In the genomic region with DNA sequence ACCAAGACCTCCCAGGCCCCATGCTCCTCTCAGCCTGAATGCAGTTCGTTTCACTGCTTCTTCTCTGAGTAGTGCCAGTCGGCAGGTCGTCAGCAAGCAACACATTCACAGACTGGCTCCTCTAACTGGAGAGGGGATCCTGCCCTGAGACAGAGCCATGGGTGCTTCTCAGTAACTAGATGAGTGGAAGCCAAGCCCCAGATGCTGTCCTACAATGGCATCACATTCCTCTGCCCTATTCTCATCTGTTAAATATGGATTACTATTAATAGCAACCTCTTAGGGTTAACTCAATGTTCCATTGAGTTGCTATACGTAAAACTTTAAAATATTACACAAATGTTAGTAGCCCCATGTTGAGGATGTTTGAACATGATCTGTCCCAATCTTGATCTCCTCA, we compare ENCODE assay signal across 25 cellular contexts.
A peak's percentile ranks its signal among the peaks of the same experiment; 100 is the strongest.
DNase-seq lines count a peak whose midpoint lies in the region; ATAC-seq, FAIRE-seq and TF ChIP-seq lines count a peak whose summit lies in the region.
"Had no signal": no experiment of that assay in that cellular context is flagged by ENCODE, and none has a peak within 500 bp of the region (broad histone marks: within the 10 kb centered on the region; RNA-seq: fewer than 3 reads in every experiment).

No MANE protein-coding gene starts in this region.

- in situ Hi-C loops in K562 (cut with MboI): no loop called here

- H3K27me3 ChIP-seq in cardiac muscle cell: no peaks in the 10 kb centered on the region
- H3K27me3 ChIP-seq in K562 (ENCODE audit: control insufficient read depth in 2 of 2, insufficient read depth in 2 of 2, low read length in 2 of 2): no peaks in the 10 kb centered on the region
- H3K27me3 ChIP-seq in neuronal stem cell (ENCODE audit: control insufficient read depth in 3 of 3, insufficient read depth in 3 of 3, low read depth in 1 of 3, low read length in 3 of 3): no peaks in the 10 kb centered on the region

- H3K79me1 ChIP-seq in neuronal stem cell (ENCODE audit: low read depth, low read length): no peaks in the 10 kb centered on the region

- H3K36me3 Mint-ChIP-seq in activated CD8-positive, alpha-beta T cell treated with anti-CD3 and anti-CD28 coated beads for 36 hours (ENCODE audit: low read depth): no peaks in the 10 kb centered on the region
- no peaks in the 10 kb centered on the region for H3K36me3 Mint-ChIP-seq in activated CD8-positive, alpha-beta T cell treated with anti-CD3 and anti-CD28 coated beads, Interleukin-2, amount 10 ng/mL, durations not matched to agents 7 days and 5 days (ENCODE audit: low read depth)

- intact Hi-C loops in activated CD8-positive, alpha-beta T cell treated with anti-CD3 and anti-CD28 coated beads for 36 hours (cut with micrococcal nuclease): no loop called here
- intact Hi-C loops in Right ventricle myocardium inferior (cut with DNase I): no loop called here
- intact Hi-C loops in K562 (cut with micrococcal nuclease): no loop called here

- H3K23ac ChIP-seq in neuronal stem cell (ENCODE audit: low read depth, low read length, poor library complexity): no peak overlapping the region

- no peak for TF ChIP-seq CTCF in activated CD8-positive, alpha-beta T cell treated with anti-CD3 and anti-CD28 coated beads for 36 hours (IDR thresholded peaks at IDR 0.05)
- TF ChIP-seq CTCF in cardiac muscle cell (IDR thresholded peaks at IDR 0.05; ENCODE audit: low read depth, low read length) (no peak), K562 (IDR thresholded peaks at IDR 0.05 in 2 of 3, conservative IDR thresholded peaks at IDR 0.05 in 1 of 3; ENCODE audit: insufficient read depth in 2 of 3, low read depth in 1 of 3, low read length in 3 of 3) (no peak)

- no peak overlapping the region for H3K4me3 Mint-ChIP-seq in activated CD8-positive, alpha-beta T cell treated with anti-CD3 and anti-CD28 coated beads for 36 hours
- H3K4me3 Mint-ChIP-seq in activated CD8-positive, alpha-beta T cell treated with anti-CD3 and anti-CD28 coated beads, Interleukin-2, amount 10 ng/mL, durations not matched to agents 7 days and 5 days: no peak overlapping the region
- H3K4me3 Mint-ChIP-seq: IgD-negative memory B cell had no signal

- no peak for ATAC-seq in activated CD8-positive, alpha-beta T cell treated with anti-CD3 and anti-CD28 coated beads for 36 hours
- no peak for ATAC-seq in activated CD8-positive, alpha-beta T cell treated with anti-CD3 and anti-CD28 coated beads, Interleukin-2, amount 10 ng/mL, durations not matched to agents 7 days and 5 days
- ATAC-seq in Right ventricle myocardium inferior (no peak), K562 (no peak), GM21390 (IDR thresholded peaks at IDR 0.05; ENCODE audit: unreplicated experiment) (no peak), GM18519 (IDR thresholded peaks at IDR 0.05; ENCODE audit: low FRiP score, unreplicated experiment) (no peak)

- H3K4ac ChIP-seq in neuronal stem cell (ENCODE audit: low read length): no peak overlapping the region

- CTCF ChIA-PET in activated CD8-positive, alpha-beta T cell treated with anti-CD3 and anti-CD28 coated beads for 36 hours (lab: Charles Lee): no interaction called here
- CTCF ChIA-PET in activated CD8-positive, alpha-beta T cell treated with anti-CD3 and anti-CD28 coated beads, Interleukin-2, amount 10 ng/mL, durations not matched to agents 7 days and 5 days (lab: Charles Lee): no interaction called here
- CTCF ChIA-PET in K562 (lab: Yijun Ruan, JAX; ENCODE audit: low intra/inter-chr PET ratio): no interaction called here

- H2BK15ac ChIP-seq in neuronal stem cell (ENCODE audit: low read length): no peak overlapping the region

- no peak for FAIRE-seq in K562 (lab: Jason Lieb, UNC)
- FAIRE-seq: GM18507 had no signal

- H3K9me3 Mint-ChIP-seq in activated CD8-positive, alpha-beta T cell treated with anti-CD3 and anti-CD28 coated beads for 36 hours: no peaks in the 10 kb centered on the region
- H3K9me3 Mint-ChIP-seq in activated CD8-positive, alpha-beta T cell treated with anti-CD3 and anti-CD28 coated beads, Interleukin-2, amount 10 ng/mL, durations not matched to agents 7 days and 5 days (ENCODE audit: insufficient read depth): no peaks in the 10 kb centered on the region
- H3K9me3 Mint-ChIP-seq: IgD-negative memory B cell had no signal

- H3K4me1 Mint-ChIP-seq in activated CD8-positive, alpha-beta T cell treated with anti-CD3 and anti-CD28 coated beads for 36 hours (ENCODE audit: low read depth): peaks cover 57% of the 10 kb centered on the region
- H3K4me1 Mint-ChIP-seq in activated CD8-positive, alpha-beta T cell treated with anti-CD3 and anti-CD28 coated beads, Interleukin-2, amount 10 ng/mL, durations not matched to agents 7 days and 5 days (ENCODE audit: low read depth): peaks cover 21% of the 10 kb centered on the region
- H3K4me1 Mint-ChIP-seq: IgD-negative memory B cell had no signal

- DNase-seq in activated CD8-positive, alpha-beta T cell treated with anti-CD3 and anti-CD28 coated beads for 36 hours: no peak
- no peak for DNase-seq in activated CD8-positive, alpha-beta T cell treated with anti-CD3 and anti-CD28 coated beads, Interleukin-2, amount 10 ng/mL, durations not matched to agents 7 days and 5 days
- no peak for DNase-seq in cardiac muscle cell (ENCODE audit: low read depth in 1 of 2, low spot score in 1 of 2)
- DNase-seq in Right ventricle myocardium inferior (ENCODE audit: missing footprints): no peak
- no peak for DNase-seq in K562 (ENCODE audit: extremely low read depth in 1 of 4, low spot score in 3 of 4)
- no peak for DNase-seq in neuronal stem cell (ENCODE audit: low spot score)
- DNase-seq: 8988T, ACHN, DMS153, GM23248, HCEC 1CT, NCI-H1092 treated with DMSO at 0.1 percent for 48 hours, NCI-H1436, NCI-H187, NCI-H2081 treated with DMSO at 0.1 percent for 48 hours, NCI-H2171, NCI-H226, NCI-H510A, NCI-H69, RPMI8226, SHP77 treated with DMSO at 0.1 percent for 48 hours had no signal

- H4K91ac ChIP-seq in neuronal stem cell (ENCODE audit: low read depth, low read length, poor library complexity): no peak overlapping the region

- no peak overlapping the region for H2BK120ac ChIP-seq in neuronal stem cell (ENCODE audit: low read depth, low read length)

- no peak overlapping the region for H2BK12ac ChIP-seq in neuronal stem cell (ENCODE audit: low read length)

- H3K36me3 ChIP-seq in cardiac muscle cell: no peaks in the 10 kb centered on the region
- H3K36me3 ChIP-seq in K562 (ENCODE audit: control insufficient read depth, insufficient read depth, low read length): no peaks in the 10 kb centered on the region
- H3K36me3 ChIP-seq in neuronal stem cell (replicated peaks in 1 of 2; ENCODE audit: control insufficient read depth in 2 of 2, insufficient read depth in 2 of 2, low read length in 2 of 2): no peaks in the 10 kb centered on the region

- POLR2A ChIA-PET in activated CD8-positive, alpha-beta T cell treated with anti-CD3 and anti-CD28 coated beads for 36 hours (lab: Charles Lee): no interaction called here
- POLR2A ChIA-PET in activated CD8-positive, alpha-beta T cell treated with anti-CD3 and anti-CD28 coated beads, Interleukin-2, amount 10 ng/mL, durations not matched to agents 7 days and 5 days (lab: Charles Lee): interaction anchor here (1.1 kb wide), 1 partner anchor 86 kb away, joined by 3 read pairs; no protein-coding TSS in a partner anchor
- POLR2A ChIA-PET in K562 (lab: Yijun Ruan, JAX): no interaction called here

- no peak overlapping the region for H2AK5ac ChIP-seq in neuronal stem cell (ENCODE audit: low read depth, low read length)

- no peaks in the 10 kb centered on the region for H3K9me1 ChIP-seq in K562 (ENCODE audit: control insufficient read depth, insufficient read depth, low read length)

- 26% methylated on average over 4 of the region's 4 CpGs for WGBS in K562 (ENCODE audit: insufficient coverage, low coverage, missing lambda C conversion rate)
- WGBS in neuronal stem cell (ENCODE audit: extremely low coverage in 2 of 2, insufficient read length in 2 of 2, insufficient replicate concordance in 1 of 2), 2 donors: no CpG with 5 or more reads among the region's 4 CpGs

- TF ChIP-seq RAD21 in K562 (CRISPR knock-in tag; conservative IDR thresholded peaks at IDR 0.05 in 1 of 2, IDR thresholded peaks at IDR 0.05 in 1 of 2): no peak

- H3K27ac ChIP-seq in cardiac muscle cell (peak overlapping the region; percentile 18), K562 (ENCODE audit: extremely low read depth, low read depth, low read length) (no peak overlapping the region), neuronal stem cell (replicated peaks; ENCODE audit: low read length) (no peak overlapping the region)
- H3K27ac ChIP-seq: GM23248 had no signal

- peak overlapping the region; percentile 73 for H3K27ac Mint-ChIP-seq in activated CD8-positive, alpha-beta T cell treated with anti-CD3 and anti-CD28 coated beads for 36 hours
- no peak overlapping the region for H3K27ac Mint-ChIP-seq in activated CD8-positive, alpha-beta T cell treated with anti-CD3 and anti-CD28 coated beads, Interleukin-2, amount 10 ng/mL, durations not matched to agents 7 days and 5 days

- H3K4me1 ChIP-seq in cardiac muscle cell (ENCODE audit: low read depth) (peaks cover 8% of the 10 kb centered on the region), K562 (replicated peaks in 1 of 2; ENCODE audit: control insufficient read depth in 2 of 2, insufficient read depth in 2 of 2, low read length in 2 of 2) (no peaks in the 10 kb centered on the region), neuronal stem cell (ENCODE audit: control insufficient read depth in 2 of 2, insufficient read depth in 1 of 2, low read depth in 1 of 2, low read length in 2 of 2) (peaks cover 5 to 25% of the 10 kb centered on the region in 2 donors)

- no peak overlapping the region for H3K4me3 ChIP-seq in cardiac muscle cell
- no peak overlapping the region for H3K4me3 ChIP-seq in K562
- H3K4me3 ChIP-seq in neuronal stem cell (ENCODE audit: low read length in 2 of 2): no peak overlapping the region
- H3K4me3 ChIP-seq: GM23248 had no signal

- no peak overlapping the region for H3K14ac ChIP-seq in neuronal stem cell (ENCODE audit: low read length)

- no peak for TF ChIP-seq POLR2A in K562 (conservative IDR thresholded peaks at IDR 0.05)

- BruUV-seq in K562 (replicated peaks; lab: Mats Ljungman, UMichigan): no TSS peak

- no peak for TF ChIP-seq EP300 in K562 (IDR thresholded peaks at IDR 0.05; ENCODE audit: low read length)

- H3K9me3 ChIP-seq in cardiac muscle cell (ENCODE audit: low read depth): no peaks in the 10 kb centered on the region
- no peaks in the 10 kb centered on the region for H3K9me3 ChIP-seq in K562 (replicated peaks; ENCODE audit: control insufficient read depth, insufficient read depth, low read depth, low read length)
- no peaks in the 10 kb centered on the region for H3K9me3 ChIP-seq in neuronal stem cell (replicated peaks in 1 of 2; ENCODE audit: control insufficient read depth in 2 of 2, insufficient read depth in 1 of 2, low read depth in 1 of 2, low read length in 2 of 2)

- no peaks in the 10 kb centered on the region for H3K27me3 Mint-ChIP-seq in activated CD8-positive, alpha-beta T cell treated with anti-CD3 and anti-CD28 coated beads for 36 hours
- H3K27me3 Mint-ChIP-seq in activated CD8-positive, alpha-beta T cell treated with anti-CD3 and anti-CD28 coated beads, Interleukin-2, amount 10 ng/mL, durations not matched to agents 7 days and 5 days (ENCODE audit: low read depth): no peaks in the 10 kb centered on the region
- H3K27me3 Mint-ChIP-seq: IgD-negative memory B cell had no signal

- H4K8ac ChIP-seq in neuronal stem cell (ENCODE audit: low read depth, low read length): no peak overlapping the region

- H3K79me2 ChIP-seq in K562 (ENCODE audit: control insufficient read depth, insufficient read depth, low read length): no peaks in the 10 kb centered on the region

- peak overlapping the region; percentile 75 for H2AFZ ChIP-seq in K562 (ENCODE audit: low read depth, low read length)
- H2AFZ ChIP-seq in neuronal stem cell (ENCODE audit: low read length): peak overlapping the region; percentile 9
- H2AFZ ChIP-seq: GM23248 had no signal

- H3K18ac ChIP-seq in neuronal stem cell (ENCODE audit: low read length): peak overlapping the region; percentile 31

- H3K9ac ChIP-seq in K562 (ENCODE audit: insufficient read depth in 1 of 2, low read depth in 2 of 2, low read length in 2 of 2) (no peak overlapping the region), neuronal stem cell (ENCODE audit: low read depth, low read length, poor library complexity) (no peak overlapping the region)
- H3K9ac ChIP-seq: GM23248 had no signal

- no peaks in the 10 kb centered on the region for H4K20me1 ChIP-seq in K562 (replicated peaks; ENCODE audit: control insufficient read depth, insufficient read depth, low read length)

- H3K4me2 ChIP-seq in K562 (ENCODE audit: insufficient read depth, low read length): no peak overlapping the region
- H3K4me2 ChIP-seq in neuronal stem cell (ENCODE audit: insufficient read depth, low read length, poor library complexity, severe bottlenecking): no peak overlapping the region

- no peak overlapping the region for H2BK5ac ChIP-seq in neuronal stem cell (ENCODE audit: low read length)
